Comparison of ENCODE assay signal across 8 cellular contexts in genomic region chr5:140555747-140556312, GRCh38. TPM values are rescaled to one million over a fixed set of nuclear protein-coding genes. Genes with fewer than 3 reads are reported as not detected.
DNase-seq lines count a peak whose midpoint lies in the region; ATAC-seq and TF ChIP-seq lines count a peak whose summit lies in the region.

No MANE protein-coding gene starts in this region.

- no peaks in the 10 kb centered on the region for H3K9me3 ChIP-seq in right atrium auricular region
- no peaks in the 10 kb centered on the region for H3K9me3 ChIP-seq in upper lobe of right lung

- CTCF ChIA-PET in activated CD8-positive, alpha-beta T cell treated with anti-CD3 and anti-CD28 coated beads, Interleukin-2, amount 10 ng/mL, durations not matched to agents 7 days and 5 days (lab: Charles Lee): interaction anchor here (0.6 to 2.7 kb wide), 2 partner anchors 8 to 86 kb away, joined by 3 to 15 read pairs; partner anchors contain the start of gene EIF4EBP3

- H3K36me3 ChIP-seq in right atrium auricular region (peaks cover 17% of the 10 kb centered on the region), upper lobe of right lung (peaks cover 28% of the 10 kb centered on the region)

- no peaks in the 10 kb centered on the region for H3K9me3 Mint-ChIP-seq in activated CD8-positive, alpha-beta T cell treated with anti-CD3 and anti-CD28 coated beads, Interleukin-2, amount 10 ng/mL, durations not matched to agents 7 days and 5 days (ENCODE audit: insufficient read depth)
- H3K9me3 Mint-ChIP-seq in immature natural killer cell: no peaks in the 10 kb centered on the region

- H3K27ac ChIP-seq in right atrium auricular region (peak overlapping the region in 1 of 2 donors; percentile 95), upper lobe of right lung (no peak overlapping the region)

- no peak for DNase-seq in right atrium auricular region (ENCODE audit: low spot score)
- no peak for DNase-seq in Right ventricle myocardium superior
- no peak for DNase-seq in activated CD8-positive, alpha-beta T cell treated with anti-CD3 and anti-CD28 coated beads, Interleukin-2, amount 10 ng/mL, durations not matched to agents 7 days and 5 days
- DNase-seq in immature natural killer cell: no peak
- no peak for DNase-seq in upper lobe of right lung
- DNase-seq in left lobe of liver (ENCODE audit: low spot score): no peak
- DNase-seq in NCI-H774 (lab: John Stamatoyannopoulos, UW): no peak

- no peak for ATAC-seq in Right ventricle myocardium superior (ENCODE audit: poor library complexity)
- ATAC-seq in activated CD8-positive, alpha-beta T cell treated with anti-CD3 and anti-CD28 coated beads, Interleukin-2, amount 10 ng/mL, durations not matched to agents 7 days and 5 days: no peak
- ATAC-seq in upper lobe of right lung: no peak
- ATAC-seq in HG02623 (IDR thresholded peaks at IDR 0.05; ENCODE audit: unreplicated experiment): no peak
- no peak for ATAC-seq in left lobe of liver

- no peak for TF ChIP-seq CTCF in right atrium auricular region (IDR thresholded peaks at IDR 0.05)
- no peak for TF ChIP-seq CTCF in upper lobe of right lung (IDR thresholded peaks at IDR 0.05)

- intact Hi-C loops in Right ventricle myocardium superior (cut with DNase I) (no loop called here), upper lobe of right lung (cut with DNase I) (no loop called here)

- H3K27me3 Mint-ChIP-seq in activated CD8-positive, alpha-beta T cell treated with anti-CD3 and anti-CD28 coated beads, Interleukin-2, amount 10 ng/mL, durations not matched to agents 7 days and 5 days (ENCODE audit: low read depth): no peaks in the 10 kb centered on the region
- peaks cover 6 to 12% (median 10%) of the 10 kb centered on the region in 3 donors for H3K27me3 Mint-ChIP-seq in immature natural killer cell (ENCODE audit: low read depth in 3 of 3)

- H3K4me3 ChIP-seq in right atrium auricular region (peak overlapping the region; percentile 82 to 85), upper lobe of right lung (peak overlapping the region; percentile 86)

- H3K27me3 ChIP-seq in right atrium auricular region (no peaks in the 10 kb centered on the region), upper lobe of right lung (no peaks in the 10 kb centered on the region)

- H3K36me3 Mint-ChIP-seq in activated CD8-positive, alpha-beta T cell treated with anti-CD3 and anti-CD28 coated beads, Interleukin-2, amount 10 ng/mL, durations not matched to agents 7 days and 5 days (ENCODE audit: low read depth): peaks cover 41% of the 10 kb centered on the region
- H3K36me3 Mint-ChIP-seq in immature natural killer cell: peaks cover 1 to 10% (median 4%) of the 10 kb centered on the region in 3 donors

- POLR2A ChIA-PET in activated CD8-positive, alpha-beta T cell treated with anti-CD3 and anti-CD28 coated beads, Interleukin-2, amount 10 ng/mL, durations not matched to agents 7 days and 5 days (lab: Charles Lee): interaction anchor here (0.6 kb wide), 1 partner anchor 21 kb away, joined by 4 read pairs; no protein-coding TSS in a partner anchor

- H3K4me1 ChIP-seq in right atrium auricular region (peaks cover 0 to 36% of the 10 kb centered on the region in 2 donors), upper lobe of right lung (peaks cover 24% of the 10 kb centered on the region)

- H3K4me1 Mint-ChIP-seq in activated CD8-positive, alpha-beta T cell treated with anti-CD3 and anti-CD28 coated beads, Interleukin-2, amount 10 ng/mL, durations not matched to agents 7 days and 5 days (ENCODE audit: low read depth): peaks cover 53% of the 10 kb centered on the region
- H3K4me1 Mint-ChIP-seq in immature natural killer cell: peaks cover 50 to 52% of the 10 kb centered on the region in 2 donors

- H3K4me3 Mint-ChIP-seq in activated CD8-positive, alpha-beta T cell treated with anti-CD3 and anti-CD28 coated beads, Interleukin-2, amount 10 ng/mL, durations not matched to agents 7 days and 5 days: peak overlapping the region; percentile 77
- H3K4me3 Mint-ChIP-seq in immature natural killer cell: peak overlapping the region; percentile 83 to 94 (median 90)

- peak overlapping the region; percentile 82 for H3K27ac Mint-ChIP-seq in activated CD8-positive, alpha-beta T cell treated with anti-CD3 and anti-CD28 coated beads, Interleukin-2, amount 10 ng/mL, durations not matched to agents 7 days and 5 days
- H3K27ac Mint-ChIP-seq in immature natural killer cell: peak overlapping the region; percentile 88 to 99 (median 96)

RNA-seq across cellular contexts. Expression of gene SRA1, which starts 1.4 kb away (rescaled TPM):
- total RNA-seq in right atrium auricular region (10 to 100 TPM; 24.6 to 27.9 TPM), Right ventricle myocardium superior (23.1 TPM), upper lobe of right lung (19.4 TPM), left lobe of liver (19.5 TPM)
- 10 to 100 TPM; 42.7 to 43.4 TPM for total RNA-seq in activated CD8-positive, alpha-beta T cell treated with anti-CD3 and anti-CD28 coated beads, Interleukin-2, amount 10 ng/mL, durations not matched to agents 7 days and 5 days
- 10 to 100 TPM; 44.5 to 77.4 (median 55.7) TPM for polyA plus RNA-seq in immature natural killer cell

RNA-seq across cellular contexts. Expression of gene EIF4EBP3, which starts 8.4 kb away (rescaled TPM):
- total RNA-seq in right atrium auricular region (10 to 100 TPM; 12.8 to 16.8 TPM), Right ventricle myocardium superior (12.0 TPM), upper lobe of right lung (21.4 TPM), left lobe of liver (11.3 TPM)
- 1 to 10 TPM; 7.4 to 8.6 TPM for total RNA-seq in activated CD8-positive, alpha-beta T cell treated with anti-CD3 and anti-CD28 coated beads, Interleukin-2, amount 10 ng/mL, durations not matched to agents 7 days and 5 days
- polyA plus RNA-seq in immature natural killer cell: 10 to 100 TPM; 12.1 to 38.3 (median 15.4) TPM

RNA-seq across cellular contexts. Expression of gene APBB3, which starts 8.6 kb away (rescaled TPM):
- 1 to 10 TPM; 7.4 to 8.3 TPM for total RNA-seq in right atrium auricular region
- total RNA-seq in Right ventricle myocardium superior: 10.2 TPM
- total RNA-seq in activated CD8-positive, alpha-beta T cell treated with anti-CD3 and anti-CD28 coated beads, Interleukin-2, amount 10 ng/mL, durations not matched to agents 7 days and 5 days: 10 to 100 TPM; 24.1 to 25.0 TPM
- polyA plus RNA-seq in immature natural killer cell: 1 to 10 TPM in 2 of 3 donors, under 1 TPM in 1; 0.94 to 3.5 (median 3.0) TPM
- 25.8 TPM for total RNA-seq in upper lobe of right lung
- total RNA-seq in left lobe of liver: 14.1 TPM

RNA-seq across cellular contexts. Expression of gene SLC35A4, which starts 8.8 kb away (rescaled TPM):
- total RNA-seq in right atrium auricular region (10 to 100 TPM; 47.4 to 63.9 TPM), Right ventricle myocardium superior (81.4 TPM), upper lobe of right lung (89.4 TPM), left lobe of liver (32.0 TPM)
- 10 to 100 TPM; 88.9 to 98.2 TPM for total RNA-seq in activated CD8-positive, alpha-beta T cell treated with anti-CD3 and anti-CD28 coated beads, Interleukin-2, amount 10 ng/mL, durations not matched to agents 7 days and 5 days
- polyA plus RNA-seq in immature natural killer cell: 100 to 1,000 TPM in 2 of 3 donors, 10 to 100 TPM in 1; 73.3 to 134 (median 131) TPM
